ENCODE assay signal across 26 cellular contexts in genomic region chr3:184719709-184720108, GRCh38.
"Had no signal": no experiment of that assay in that cellular context is flagged by ENCODE, and none has a peak within 500 bp of the region (broad histone marks: within the 10 kb centered on the region; RNA-seq: fewer than 3 reads in every experiment).

No MANE protein-coding gene starts in this region.

- H3K27me3 ChIP-seq: body of pancreas, colonic mucosa, esophagus squamous epithelium, gastroesophageal sphincter had no signal

- H3K4me3 Mint-ChIP-seq: activated CD4-positive, alpha-beta T cell treated with anti-CD3 and anti-CD28 coated beads for 36 hours; activated CD4-positive, alpha-beta T cell treated with anti-CD3 and anti-CD28 coated beads, Interleukin-2, amount 10 ng/mL, durations not matched to agents 24 days and 14 days; activated CD8-positive, alpha-beta memory T cell treated with anti-CD3 and anti-CD28 coated beads, Interleukin-2, amount 10 ng/mL, durations not matched to agents 7 days and 5 days; activated CD8-positive, alpha-beta T cell treated with anti-CD3 and anti-CD28 coated beads for 36 hours; activated naive CD8-positive, alpha-beta T cell; activated T-cell treated with anti-CD3 and anti-CD28 coated beads, Interleukin-2, amount 50 U/mL, for 24 hours; activated T-cell treated with anti-CD3 and anti-CD28 coated beads, Interleukin-2, amount 50 U/mL, for 72 hours had no signal

- DNase-seq: activated CD4-positive, alpha-beta T cell treated with anti-CD3 and anti-CD28 coated beads for 36 hours; activated CD4-positive, alpha-beta T cell treated with anti-CD3 and anti-CD28 coated beads, Interleukin-2, amount 10 ng/mL, durations not matched to agents 24 days and 14 days; activated CD4-positive, CD25-positive, alpha-beta regulatory T cell; activated CD4-positive, CD25-positive, alpha-beta regulatory T cell treated with anti-CD3 and anti-CD28 coated beads, Interleukin-2, amount 50 U/mL, for 72 hours; activated CD8-positive, alpha-beta memory T cell treated with anti-CD3 and anti-CD28 coated beads, Interleukin-2, amount 10 ng/mL, durations not matched to agents 7 days and 5 days; activated CD8-positive, alpha-beta memory T cell treated with anti-CD3 and anti-CD28 coated beads, Interleukin-2, amount 50 U/mL, for 48 hours; activated CD8-positive, alpha-beta T cell treated with anti-CD3 and anti-CD28 coated beads for 36 hours; activated gamma-delta T cell; activated naive CD4-positive, alpha-beta T cell; activated naive CD4-positive, alpha-beta T cell treated with anti-CD3 and anti-CD28 coated beads, Interleukin-2, amount 50 U/mL, for 16 hours; activated T-cell treated with anti-CD3 and anti-CD28 coated beads for 4 hours; activated T-cell treated with anti-CD3 and anti-CD28 coated beads, Interleukin-2, amount 50 U/mL, for 24 hours; activated T-cell treated with anti-CD3 and anti-CD28 coated beads, Interleukin-2, amount 50 U/mL, for 72 hours; amygdala; aorta; body of pancreas; central memory CD4-positive, alpha-beta T cell; cerebellar nuclear complex; colonic mucosa; effector CD8-positive, alpha-beta T cell; esophagus squamous epithelium; foreskin melanocyte; T-helper 2 cell had no signal

- H3K4me3 ChIP-seq: body of pancreas, colonic mucosa, esophagus squamous epithelium, gastroesophageal sphincter had no signal

- H3K27me3 Mint-ChIP-seq: activated CD4-positive, alpha-beta T cell treated with anti-CD3 and anti-CD28 coated beads for 36 hours; activated CD8-positive, alpha-beta T cell treated with anti-CD3 and anti-CD28 coated beads for 36 hours; activated naive CD8-positive, alpha-beta T cell; activated T-cell treated with anti-CD3 and anti-CD28 coated beads, Interleukin-2, amount 50 U/mL, for 24 hours had no signal

- H3K9me3 Mint-ChIP-seq: activated CD4-positive, alpha-beta T cell treated with anti-CD3 and anti-CD28 coated beads, Interleukin-2, amount 10 ng/mL, durations not matched to agents 24 days and 14 days; activated CD8-positive, alpha-beta T cell treated with anti-CD3 and anti-CD28 coated beads for 36 hours; activated T-cell treated with anti-CD3 and anti-CD28 coated beads, Interleukin-2, amount 50 U/mL, for 24 hours; activated T-cell treated with anti-CD3 and anti-CD28 coated beads, Interleukin-2, amount 50 U/mL, for 72 hours had no signal

- H3K27ac ChIP-seq: body of pancreas, colonic mucosa, epithelial cell of prostate, esophagus squamous epithelium, gastroesophageal sphincter had no signal

- H3K27ac Mint-ChIP-seq: activated CD4-positive, alpha-beta T cell treated with anti-CD3 and anti-CD28 coated beads for 36 hours; activated CD4-positive, alpha-beta T cell treated with anti-CD3 and anti-CD28 coated beads, Interleukin-2, amount 10 ng/mL, durations not matched to agents 24 days and 14 days; activated CD8-positive, alpha-beta memory T cell treated with anti-CD3 and anti-CD28 coated beads, Interleukin-2, amount 10 ng/mL, durations not matched to agents 7 days and 5 days; activated CD8-positive, alpha-beta T cell treated with anti-CD3 and anti-CD28 coated beads for 36 hours; activated naive CD8-positive, alpha-beta T cell; activated T-cell treated with anti-CD3 and anti-CD28 coated beads, Interleukin-2, amount 50 U/mL, for 24 hours; activated T-cell treated with anti-CD3 and anti-CD28 coated beads, Interleukin-2, amount 50 U/mL, for 72 hours had no signal

- H3K4me1 Mint-ChIP-seq: activated CD4-positive, alpha-beta T cell treated with anti-CD3 and anti-CD28 coated beads for 36 hours; activated CD4-positive, alpha-beta T cell treated with anti-CD3 and anti-CD28 coated beads, Interleukin-2, amount 10 ng/mL, durations not matched to agents 24 days and 14 days; activated CD8-positive, alpha-beta memory T cell treated with anti-CD3 and anti-CD28 coated beads, Interleukin-2, amount 10 ng/mL, durations not matched to agents 7 days and 5 days had no signal

- H3K36me3 ChIP-seq: colonic mucosa, esophagus squamous epithelium, gastroesophageal sphincter had no signal

- ATAC-seq: activated CD4-positive, alpha-beta T cell treated with anti-CD3 and anti-CD28 coated beads for 36 hours; activated CD8-positive, alpha-beta memory T cell treated with anti-CD3 and anti-CD28 coated beads, Interleukin-2, amount 10 ng/mL, durations not matched to agents 7 days and 5 days; activated CD8-positive, alpha-beta T cell treated with anti-CD3 and anti-CD28 coated beads for 36 hours; activated T-cell treated with anti-CD3 and anti-CD28 coated beads, Interleukin-2, amount 50 U/mL, for 72 hours; body of pancreas; gastroesophageal sphincter had no signal

- H3K36me3 Mint-ChIP-seq: activated CD8-positive, alpha-beta memory T cell treated with anti-CD3 and anti-CD28 coated beads, Interleukin-2, amount 10 ng/mL, durations not matched to agents 7 days and 5 days; activated naive CD8-positive, alpha-beta T cell had no signal

- H3K4me1 ChIP-seq: body of pancreas, colonic mucosa had no signal

- H3K9me3 ChIP-seq: body of pancreas, colonic mucosa, esophagus squamous epithelium, gastroesophageal sphincter had no signal
